ENCODE assay signal across 1 cellular context in genomic region chr12:92363295-92364146, GRCh38.
A peak's percentile ranks its signal among the peaks of the same experiment; 100 is the strongest.
TF ChIP-seq lines count a peak whose summit lies in the region.

No MANE protein-coding gene starts in this region.

TF ChIP-seq in K562, 482 proteins besides CTCF, POLR2A, EP300 and RAD21 (continued from another document and continues in another):
- TF ChIP-seq CHD7 (IDR thresholded peaks at IDR 0.05; ENCODE audit: low read depth, low read length) (no peak), SRSF3 (IDR thresholded peaks at IDR 0.05; ENCODE audit: insufficient read depth, low read length) (no peak), ZNF785 (CRISPR knock-in tag; IDR thresholded peaks at IDR 0.05) (no peak), PHF20 (IDR thresholded peaks at IDR 0.05; ENCODE audit: partially characterized antibody) (no peak), ZNF444 (CRISPR knock-in tag; IDR thresholded peaks at IDR 0.05) (no peak), ESRRB (CRISPR knock-in tag; IDR thresholded peaks at IDR 0.05; ENCODE audit: borderline replicate concordance) (no peak), RBM15 (IDR thresholded peaks at IDR 0.05; ENCODE audit: insufficient read depth, low read length) (no peak), SMARCE1 (IDR thresholded peaks at IDR 0.05) (peak; percentile 15; the same call in 1 of the 2 replicates), KAT8 (IDR thresholded peaks at IDR 0.05; ENCODE audit: low read depth) (no peak), NR3C1 (CRISPR knock-in tag; IDR thresholded peaks at IDR 0.05) (no peak), RBM17 (IDR thresholded peaks at IDR 0.05; ENCODE audit: borderline replicate concordance, low read depth, low read length) (no peak), ATF3 (IDR thresholded peaks at IDR 0.05) (no peak), ATF3 (CRISPR knock-in tag; conservative IDR thresholded peaks at IDR 0.05) (no peak), BHLHE40 (IDR thresholded peaks at IDR 0.05; ENCODE audit: low read length) (no peak), PRMT5 (CRISPR knock-in tag; IDR thresholded peaks at IDR 0.05) (no peak), ZNF76 (CRISPR knock-in tag; IDR thresholded peaks at IDR 0.05; ENCODE audit: borderline replicate concordance) (no peak), NCOA6 (IDR thresholded peaks at IDR 0.05) (no peak), ARNT (IDR thresholded peaks at IDR 0.05) (no peak), MAX (CRISPR knock-in tag; IDR thresholded peaks at IDR 0.05) (peak; percentile 46), VEZF1 (CRISPR knock-in tag; IDR thresholded peaks at IDR 0.05) (peak; percentile 14; the same call in 1 of the 2 replicates), ELF1 (tag; IDR thresholded peaks at IDR 0.05) (peak; percentile 54; the same call in 1 of the 2 replicates), NR1H2 (CRISPR knock-in tag; IDR thresholded peaks at IDR 0.05) (no peak), PHF21A (IDR thresholded peaks at IDR 0.05; ENCODE audit: borderline replicate concordance, low read depth) (no peak), CHD4 (IDR thresholded peaks at IDR 0.05; ENCODE audit: insufficient read depth, insufficient replicate concordance, low read depth, low read length, poor library complexity, severe bottlenecking) (no peak), NFXL1 (CRISPR knock-in tag; IDR thresholded peaks at IDR 0.05) (no peak), NELFE (IDR thresholded peaks at IDR 0.05; ENCODE audit: insufficient read depth, insufficient read length) (no peak), UBTF (IDR thresholded peaks at IDR 0.05; ENCODE audit: borderline replicate concordance in 1 of 2, low read depth in 2 of 2, low read length in 2 of 2) (no peak), ZNF609 (CRISPR knock-in tag; IDR thresholded peaks at IDR 0.05; ENCODE audit: borderline replicate concordance) (no peak), ZNF707 (CRISPR knock-in tag; conservative IDR thresholded peaks at IDR 0.05) (no peak), NFYB (IDR thresholded peaks at IDR 0.05; ENCODE audit: extremely low read depth, insufficient read length) (no peak), KDM1A (IDR thresholded peaks at IDR 0.05) (peak; percentile 74), SETDB1 (IDR thresholded peaks at IDR 0.05; ENCODE audit: low read length) (no peak), CBX2 (IDR thresholded peaks at IDR 0.05; ENCODE audit: insufficient read depth, low read length, poor library complexity, severe bottlenecking) (no peak), ZNF384 (IDR thresholded peaks at IDR 0.05; ENCODE audit: low read depth, low read length) (no peak), ZNF277 (CRISPR knock-in tag; IDR thresholded peaks at IDR 0.05; ENCODE audit: borderline replicate concordance) (no peak)
